In the genomic region with DNA sequence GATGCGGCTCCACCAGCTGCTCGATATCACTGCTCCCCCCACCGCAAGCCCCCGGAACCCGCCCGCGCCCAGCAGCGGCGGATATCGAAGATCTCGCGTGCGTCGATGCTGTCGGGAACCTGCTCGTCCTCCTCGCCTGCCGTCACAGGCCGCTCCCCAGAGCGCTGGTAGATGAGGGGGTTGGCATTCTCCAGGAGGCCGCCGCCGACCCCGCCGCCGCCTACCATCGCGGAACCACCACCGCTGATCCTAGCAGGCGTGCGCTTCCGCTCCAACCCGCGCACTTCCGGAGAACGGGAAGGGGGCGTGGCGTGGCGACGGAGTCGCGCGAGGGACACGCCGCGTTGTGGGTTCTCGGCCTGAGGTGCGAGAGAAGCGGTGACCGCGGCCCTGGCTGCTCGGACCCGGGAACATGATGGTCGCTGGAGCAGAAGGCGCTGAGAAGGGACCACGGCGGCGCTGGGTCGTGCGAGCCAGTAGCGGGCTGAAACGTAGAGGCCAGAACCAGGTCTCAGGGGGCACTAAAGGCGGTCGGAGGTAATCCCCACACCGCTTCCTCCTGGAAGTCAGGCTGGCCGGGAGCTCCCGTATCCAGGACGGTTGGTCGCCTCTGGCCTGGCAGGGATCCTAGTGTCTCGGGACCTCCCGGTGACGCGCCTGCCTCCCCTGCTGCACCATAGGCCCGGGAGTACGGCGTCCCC, we compare ENCODE assay signal across 8 cellular contexts. TPM values are rescaled to one million over a fixed set of nuclear protein-coding genes. Genes with fewer than 3 reads are reported as not detected.
A peak's percentile ranks its signal among the peaks of the same experiment; 100 is the strongest.
DNase-seq lines count a peak whose midpoint lies in the region; ATAC-seq and TF ChIP-seq lines count a peak whose summit lies in the region.

A gene (minus strand): TSS at position 265 of the 701 bp plus-strand sequence. CDS start 38 bp downstream, at position 227.

- WGBS in right lobe of liver (ENCODE audit: insufficient coverage, low coverage, low lambda C conversion rate, missing lambda C conversion rate) = 0% methylated on average over 2 of the region's 76 CpGs

- peaks cover 0 to 42% (median 19%) of the 10 kb centered on the region in 4 donors for H3K4me1 ChIP-seq in right lobe of liver

- no peaks in the 10 kb centered on the region for H3K27me3 Mint-ChIP-seq in activated CD4-positive, alpha-beta memory T cell treated with anti-CD3 and anti-CD28 coated beads for 36 hours

- peaks cover 0 to 14% (median 7%) of the 10 kb centered on the region in 4 donors for H3K36me3 ChIP-seq in right lobe of liver

- ATAC-seq in HG03439 (IDR thresholded peaks at IDR 0.05; ENCODE audit: unreplicated experiment) (peak; percentile 62), right lobe of liver (peak; percentile 63 to 69 (median 66))

- TF ChIP-seq CTCF in right lobe of liver (IDR thresholded peaks at IDR 0.05) = no peak

- H3K4me3 ChIP-seq in right lobe of liver = peak within 1 kb of the TSS; percentile 94 to 100 (median 98)

- H3K36me3 Mint-ChIP-seq in activated CD4-positive, alpha-beta memory T cell treated with anti-CD3 and anti-CD28 coated beads for 36 hours = peaks cover 27% of the 10 kb centered on the region

- H3K9me3 ChIP-seq in right lobe of liver = no peaks in the 10 kb centered on the region

- H3K9me3 Mint-ChIP-seq in activated CD4-positive, alpha-beta memory T cell treated with anti-CD3 and anti-CD28 coated beads for 36 hours = no peaks in the 10 kb centered on the region

- DNase-seq in Ammon's horn (ENCODE audit: low spot score) = peak; percentile 89
- DNase-seq in NCI-H774 (lab: John Stamatoyannopoulos, UW) = peak; percentile 42
- DNase-seq in activated CD4-positive, alpha-beta memory T cell treated with anti-CD3 and anti-CD28 coated beads for 36 hours = peak; percentile 93
- peak; percentile 78 to 87 for DNase-seq in dermis microvascular lymphatic vessel endothelial cell (ENCODE audit: low read depth in 2 of 2)
- peak; percentile 91 to 93 (median 92) for DNase-seq in right lobe of liver
- peak; percentile 89 for DNase-seq in stimulated activated CD4-positive, alpha-beta T cell treated with anti-CD3 and anti-CD28 coated beads, Interleukin-4, amount 100 ng/mL, for 24 hours

- intact Hi-C loops in activated CD4-positive, alpha-beta memory T cell treated with anti-CD3 and anti-CD28 coated beads for 36 hours (cut with micrococcal nuclease) = no loop called here
- intact Hi-C loops in right lobe of liver (cut with DNase I) = no loop called here

- peaks cover 49% of the 10 kb centered on the region for H3K4me1 Mint-ChIP-seq in activated CD4-positive, alpha-beta memory T cell treated with anti-CD3 and anti-CD28 coated beads for 36 hours (ENCODE audit: low read depth)

- H3K4me3 Mint-ChIP-seq in activated CD4-positive, alpha-beta memory T cell treated with anti-CD3 and anti-CD28 coated beads for 36 hours = peak within 1 kb of the TSS; percentile 100

- CTCF ChIA-PET in activated CD4-positive, alpha-beta memory T cell treated with anti-CD3 and anti-CD28 coated beads for 36 hours (lab: Charles Lee) = interaction anchor here (0.7 to 2.3 kb wide), 4 partner anchors 38 to 270 kb away, joined by 3 to 10 read pairs (median 4); a partner anchor contains a TSS

- H3K27ac Mint-ChIP-seq in activated CD4-positive, alpha-beta memory T cell treated with anti-CD3 and anti-CD28 coated beads for 36 hours = peak within 1 kb of the TSS; percentile 97

- H3K27me3 ChIP-seq in right lobe of liver = no peaks in the 10 kb centered on the region

- POLR2A ChIA-PET in activated CD4-positive, alpha-beta memory T cell treated with anti-CD3 and anti-CD28 coated beads for 36 hours (lab: Charles Lee) = interaction anchor here (1.5 kb wide), 1 partner anchor 19 kb away, joined by 4 read pairs; no protein-coding TSS in a partner anchor

- peak within 1 kb of the TSS; percentile 95 to 99 (median 95) for H3K27ac ChIP-seq in right lobe of liver

- TF ChIP-seq POLR2A in GM19193 (IDR thresholded peaks at IDR 0.05; ENCODE audit: extremely low read depth, insufficient read depth, insufficient read length) (peak; percentile 85), right lobe of liver (IDR thresholded peaks at IDR 0.05) (peak; percentile 84)

RNA-seq across cellular contexts. Expression of the gene that starts here (rescaled TPM):
- 100 to 1,000 TPM; 195 to 204 TPM for total RNA-seq in activated CD4-positive, alpha-beta memory T cell treated with anti-CD3 and anti-CD28 coated beads for 36 hours
- 135 and 156 TPM in 2 replicates for total RNA-seq in dermis microvascular lymphatic vessel endothelial cell
- 100 to 1,000 TPM in 2 of 6 experiments, 10 to 100 TPM in 4; 40.6 to 111 (median 47.4) TPM for total RNA-seq in right lobe of liver

Comparison
In these comparisons a context has a peak if more than half of its experiments do, and no peak if none do; other contexts are left out.
1. Peak in every context shown above with its lines: DNase-seq, ATAC-seq, H3K4me3 ChIP-seq and H3K27ac ChIP-seq.
2. DNase-seq: peak in every context shown above with its lines; median percentile 93 in activated CD4-positive, alpha-beta memory T cell treated with anti-CD3 and anti-CD28 coated beads for 36 hours; 92 in right lobe of liver; 89 in Ammon's horn; 89 in stimulated activated CD4-positive, alpha-beta T cell treated with anti-CD3 and anti-CD28 coated beads, Interleukin-4, amount 100 ng/mL, for 24 hours; 82 in dermis microvascular lymphatic vessel endothelial cell; 42 in NCI-H774.